Comparison of ENCODE assay signal across 18 cellular contexts in genomic region chr1:225711236-225711937, GRCh38. TPM values are rescaled to one million over a fixed set of nuclear protein-coding genes. Genes with fewer than 3 reads are reported as not detected.
DNase-seq lines count a peak whose midpoint lies in the region; ATAC-seq, FAIRE-seq and TF ChIP-seq lines count a peak whose summit lies in the region.
"Had no signal": no experiment of that assay in that cellular context is flagged by ENCODE, and none has a peak within 500 bp of the region (broad histone marks: within the 10 kb centered on the region; RNA-seq: fewer than 3 reads in every experiment).

No MANE protein-coding gene starts in this region.

- BruUV-seq in HepG2 (replicated peaks; lab: Mats Ljungman, UMichigan) = no TSS peak

- DNase-seq in HEK293T (ENCODE audit: extremely low spot score) (no peak), astrocyte (ENCODE audit: low read depth) (no peak), HepG2 (ENCODE audit: low spot score) (peak; percentile 75), lower leg skin (ENCODE audit: low spot score in 2 of 2) (no peak), SHP77 treated with DMSO at 0.1 percent for 48 hours (lab: John Stamatoyannopoulos, UW) (no peak)
- DNase-seq in stimulated activated CD4-positive, alpha-beta T cell treated with anti-CD3 and anti-CD28 coated beads, Interleukin-2, amount 100 ng/mL, for 24 hours = no peak
- DNase-seq: CD4-positive, alpha-beta T cell; DMS79; GDM1; NCI-H1930; NCI-H2171; NCI-H446 treated with DMSO at 0.1 percent for 48 hours; NCI-H774; SW 1271 had no signal

- WGBS in HepG2 (ENCODE audit: low lambda C conversion rate) = 8% methylated on average over 3 of the region's 4 CpGs
- WGBS in lower leg skin, 2 donors = 62 to 74% methylated on average over 4 of the region's 4 CpGs

- in situ Hi-C loops in HepG2 (cut with HindIII; ENCODE audit: extremely low pct_ligation_motif_present, low pct_unique_long_range_greater_than_20kb) = no loop called here

- TF ChIP-seq CTCF in astrocyte (IDR thresholded peaks at IDR 0.05; ENCODE audit: insufficient read depth, low read depth, low read length) (no peak), HepG2 (CRISPR knock-in tag; IDR thresholded peaks at IDR 0.05) (no peak), lower leg skin (IDR thresholded peaks at IDR 0.05) (no peak)

- H3K36me3 Mint-ChIP-seq in astrocyte (ENCODE audit: low read depth, unreplicated experiment) = peaks cover 3% of the 10 kb centered on the region

- peak overlapping the region in 3 of 11 experiments; percentile 1 to 74 (median 72); a peak in 6 of 22 replicates for H3K9ac ChIP-seq in BLaER1 treated with 17β-estradiol and CSF1 and Interleukin-3, amounts not matched to agents 10 nM and 100 nM
- H3K9ac ChIP-seq in astrocyte (ENCODE audit: low read length) (no peak overlapping the region), HepG2 (ENCODE audit: insufficient read depth, low read depth, low read length) (no peak overlapping the region)

- POLR2A ChIA-PET in HEK293T (lab: Yijun Ruan, JAX) (interaction anchor here (1.0 kb wide), 1 partner anchor 17 kb away, joined by 3 read pairs; no protein-coding TSS in a partner anchor), HepG2 (lab: Yijun Ruan, JAX) (interaction anchor here (1.2 to 1.9 kb wide), 3 partner anchors 11 to 57 kb away, joined by 6 to 9 read pairs (median 6); no protein-coding TSS in a partner anchor)

- H3K27ac Mint-ChIP-seq in astrocyte (ENCODE audit: unreplicated experiment) = peak overlapping the region; percentile 68
- H3K27ac Mint-ChIP-seq: CD4-positive, alpha-beta T cell had no signal

- H3K4me1 ChIP-seq in BLaER1 treated with 17β-estradiol and CSF1 and Interleukin-3, amounts not matched to agents 10 nM and 100 nM = peaks cover 0 to 62% (median 40%) of the 10 kb centered on the region in 10 experiments; a peak in 16 of 20 replicates
- H3K4me1 ChIP-seq in astrocyte (ENCODE audit: insufficient read depth, low read length) (peaks cover 2% of the 10 kb centered on the region), HepG2 (ENCODE audit: insufficient read depth, low read length) (peaks cover 30% of the 10 kb centered on the region)

- H3K27me3 ChIP-seq in BLaER1 treated with 17β-estradiol and CSF1 and Interleukin-3, amounts not matched to agents 10 nM and 100 nM = no peaks in the 10 kb centered on the region
- H3K27me3 ChIP-seq in astrocyte (ENCODE audit: insufficient read depth, low read length) (no peaks in the 10 kb centered on the region), HepG2 (ENCODE audit: control insufficient read depth in 1 of 2, insufficient read depth in 2 of 2, low read length in 2 of 2) (no peaks in the 10 kb centered on the region)
- H3K27me3 ChIP-seq: SJSA1 had no signal

- H3K36me3 ChIP-seq in BLaER1 treated with 17β-estradiol and CSF1 and Interleukin-3, amounts not matched to agents 10 nM and 100 nM = no peaks in the 10 kb centered on the region
- no peaks in the 10 kb centered on the region for H3K36me3 ChIP-seq in astrocyte (ENCODE audit: insufficient read depth, low read length)
- no peaks in the 10 kb centered on the region for H3K36me3 ChIP-seq in HepG2 (replicated peaks in 1 of 2; ENCODE audit: control insufficient read depth in 1 of 2, insufficient read depth in 2 of 2, low read length in 2 of 2)

- peaks cover 15% of the 10 kb centered on the region for H3K4me1 Mint-ChIP-seq in astrocyte (ENCODE audit: low read depth, unreplicated experiment)

- peaks cover 0 to 3% (median 0%) of the 10 kb centered on the region in 11 experiments; a peak in 1 of 22 replicates for H3K9me3 ChIP-seq in BLaER1 treated with 17β-estradiol and CSF1 and Interleukin-3, amounts not matched to agents 10 nM and 100 nM (replicated peaks in 1 of 11)
- H3K9me3 ChIP-seq in astrocyte (ENCODE audit: insufficient read depth, low read depth, low read length) (no peaks in the 10 kb centered on the region), HepG2 (ENCODE audit: low read length) (no peaks in the 10 kb centered on the region)
- H3K9me3 ChIP-seq: SJSA1 had no signal

- peak; percentile 93 for ATAC-seq in HepG2
- no peak for ATAC-seq in GM19452 (IDR thresholded peaks at IDR 0.05; ENCODE audit: unreplicated experiment)

- no peak overlapping the region for H3K4me3 Mint-ChIP-seq in astrocyte (ENCODE audit: unreplicated experiment)
- H3K4me3 Mint-ChIP-seq: CD4-positive, alpha-beta T cell had no signal

- H3K4me3 ChIP-seq in BLaER1 treated with 17β-estradiol and CSF1 and Interleukin-3, amounts not matched to agents 10 nM and 100 nM = no peak overlapping the region
- H3K4me3 ChIP-seq in astrocyte (ENCODE audit: insufficient read depth, low read depth, low read length) (no peak overlapping the region), HepG2 (replicated peaks in 1 of 3; ENCODE audit: insufficient read depth in 1 of 3, low read depth in 2 of 3, low read length in 3 of 3) (peak overlapping the region in 1 of 3 experiments; percentile 44; a peak in 1 of 6 replicates), lower leg skin (ENCODE audit: low read depth, poor library complexity, severe bottlenecking) (no peak overlapping the region)
- H3K4me3 ChIP-seq: SJSA1 had no signal

- CTCF ChIA-PET in HEK293T (lab: Yijun Ruan, JAX) = interaction anchor here (0.6 to 1.8 kb wide), 3 partner anchors 9 to 237 kb away, joined by 3 to 5 read pairs (median 4); no protein-coding TSS in a partner anchor
- CTCF ChIA-PET in HepG2 (lab: Yijun Ruan, JAX; ENCODE audit: low intra/inter-chr PET ratio, low total read pairs) = no interaction called here

- H3K4me2 ChIP-seq in BLaER1 treated with 17β-estradiol and CSF1 and Interleukin-3, amounts not matched to agents 10 nM and 100 nM = peak overlapping the region in 9 of 11 experiments; percentile 23 to 86 (median 74); a peak in 17 of 22 replicates
- H3K4me2 ChIP-seq in astrocyte (ENCODE audit: low read length) (no peak overlapping the region), HepG2 (ENCODE audit: low read depth, low read length) (peak overlapping the region; percentile 28; the same call in 1 of the 2 replicates)

- no peak for TF ChIP-seq POLR2A in HepG2 (IDR thresholded peaks at IDR 0.05; ENCODE audit: insufficient read depth in 1 of 2, low read depth in 2 of 2, low read length in 2 of 2)
- TF ChIP-seq POLR2A in lower leg skin (IDR thresholded peaks at IDR 0.05) = no peak

- H3K79me2 ChIP-seq in astrocyte (ENCODE audit: insufficient read depth, low read length) (no peaks in the 10 kb centered on the region), HepG2 (ENCODE audit: insufficient read depth, low read length) (no peaks in the 10 kb centered on the region)

- H2AFZ ChIP-seq in astrocyte (ENCODE audit: low read depth, low read length) (no peak overlapping the region), HepG2 (ENCODE audit: low read length) (no peak overlapping the region)

- FAIRE-seq in astrocyte (lab: Jason Lieb, UNC) (no peak), HepG2 (lab: Jason Lieb, UNC) (peak; percentile 55)
- FAIRE-seq: A204.1 had no signal

- H4K20me1 ChIP-seq in BLaER1 treated with 17β-estradiol and CSF1 and Interleukin-3, amounts not matched to agents 10 nM and 100 nM = no peaks in the 10 kb centered on the region
- H4K20me1 ChIP-seq in astrocyte (ENCODE audit: insufficient read depth, low read length) (no peaks in the 10 kb centered on the region), HepG2 (ENCODE audit: insufficient read depth, low read length) (no peaks in the 10 kb centered on the region)

- H3K9me3 Mint-ChIP-seq in astrocyte (ENCODE audit: unreplicated experiment) = no peaks in the 10 kb centered on the region
- H3K9me3 Mint-ChIP-seq: CD4-positive, alpha-beta T cell had no signal

- no peak; a peak in 1 of 4 replicates for TF ChIP-seq EP300 in HepG2 (IDR thresholded peaks at IDR 0.05; ENCODE audit: low read depth in 2 of 2, low read length in 2 of 2)
- TF ChIP-seq EP300 in HepG2 (CRISPR knock-in tag; IDR thresholded peaks at IDR 0.05; ENCODE audit: borderline replicate concordance) = no peak

- no peak for TF ChIP-seq RAD21 in HepG2 (CRISPR knock-in tag; IDR thresholded peaks at IDR 0.05)

- H3K27me3 Mint-ChIP-seq in astrocyte (ENCODE audit: low read depth, unreplicated experiment) = peaks cover 1% of the 10 kb centered on the region
- H3K27me3 Mint-ChIP-seq: CD4-positive, alpha-beta T cell had no signal

- H3K27ac ChIP-seq in BLaER1 treated with 17β-estradiol and CSF1 and Interleukin-3, amounts not matched to agents 10 nM and 100 nM = peak overlapping the region in 8 of 11 experiments; percentile 65 to 88 (median 77); a peak in 15 of 22 replicates
- no peak overlapping the region for H3K27ac ChIP-seq in astrocyte (ENCODE audit: low read depth, low read length)
- peak overlapping the region; percentile 16 for H3K27ac ChIP-seq in HepG2 (ENCODE audit: extremely low read length, insufficient read depth, low read length)
- H3K27ac ChIP-seq: SJSA1 had no signal

- intact Hi-C loops in HepG2 (cut with micrococcal nuclease; ENCODE audit: unreplicated experiment) = no loop called here
- intact Hi-C loops in lower leg skin (cut with DNase I; ENCODE audit: low total_unique reads) = no loop called here

TF ChIP-seq in HEK293T, 16 proteins besides CTCF, POLR2A, EP300 and RAD21 (continues in another document):
- TF ChIP-seq ZNF384 (IDR thresholded peaks at IDR 0.05) = 0 out of 2 replicates have a peak, but pooled peaks have one; percentile 42

TF ChIP-seq in HepG2, 621 proteins besides CTCF, POLR2A, EP300 and RAD21 (continues in another document):
- TF ChIP-seq RFX1 (IDR thresholded peaks at IDR 0.05) = no peak

RNA-seq across cellular contexts. Expression of gene ENAH, which starts 58.5 kb away (rescaled TPM):
- total RNA-seq in astrocyte = 749 and 829 TPM in 2 replicates
- total RNA-seq in HepG2 (2016; rRNA removed; fragmentation: Illumina TruSeq; extraction: Trizol) = 58.3 and 60.2 TPM in 2 replicates
- 12.4 and 12.9 TPM in 2 replicates for total RNA-seq in HepG2 (2016; cell fraction: cytosol; rRNA removed; fragmentation: Illumina TruSeq; extraction: Trizol; ENCODE audit: low read depth)
- total RNA-seq in HepG2 (2016; cell fraction: insoluble cytoplasmic fraction; rRNA removed; fragmentation: Illumina TruSeq; extraction: Trizol) = 52.4 and 56.6 TPM in 2 replicates
- total RNA-seq in HepG2 (2016; cell fraction: membrane; rRNA removed; fragmentation: Illumina TruSeq; extraction: Trizol) = 39.4 and 43.3 TPM in 2 replicates
- total RNA-seq in HepG2 (2016; cell fraction: nucleus; rRNA removed; fragmentation: Illumina TruSeq; extraction: Trizol) = 34.5 and 40.2 TPM in 2 replicates
- polyA plus RNA-seq in HepG2 (2011; rRNA removed) = 21.9 and 22.1 TPM in 2 replicates
- polyA plus RNA-seq in HepG2 (2011; cell fraction: cytosol; rRNA removed) = 8.7 and 16.5 TPM in 2 replicates
- polyA plus RNA-seq in HepG2 (2011; cell fraction: nucleus; rRNA removed) = 15.6 and 18.2 TPM in 2 replicates
- polyA plus RNA-seq in HepG2 (2012) = 33.3 and 35.6 TPM in 2 replicates
- 5.6 and 6.6 TPM in 2 replicates for polyA plus RNA-seq in HepG2 (2016; cell fraction: cytosol; fragmentation: Illumina TruSeq; extraction: Trizol; ENCODE audit: low read depth)
- 56.7 and 61.8 TPM in 2 replicates for polyA plus RNA-seq in HepG2 (2016; cell fraction: insoluble cytoplasmic fraction; fragmentation: Illumina TruSeq; extraction: Trizol; ENCODE audit: low read depth)
- polyA plus RNA-seq in HepG2 (2016; cell fraction: membrane; fragmentation: Illumina TruSeq; extraction: Trizol; ENCODE audit: low read depth) = 22.3 and 23.2 TPM in 2 replicates
- 42.6 and 45.8 TPM in 2 replicates for polyA plus RNA-seq in HepG2 (2016; cell fraction: nucleus; fragmentation: Illumina TruSeq; extraction: Trizol; ENCODE audit: insufficient read depth, low read depth)
- polyA minus RNA-seq in HepG2 (2011; rRNA and poly(A)+ RNA removed; ENCODE audit: low replicate concordance) = 28.4 and 36.9 TPM in 2 replicates
- 31.7 and 36.5 TPM in 2 replicates for polyA minus RNA-seq in HepG2 (2011; cell fraction: cytosol; rRNA and poly(A)+ RNA removed)
- 39.4 and 49.1 TPM in 2 replicates for polyA minus RNA-seq in HepG2 (2011; cell fraction: nucleus; rRNA and poly(A)+ RNA removed)
- 10 to 100 TPM; 32.5 to 37.4 (median 35.2) TPM for total RNA-seq in lower leg skin
- total RNA-seq: CD4-positive, alpha-beta T cell had no signal

Comparison
In these comparisons a context has a peak if more than half of its experiments do, and no peak if none do; other contexts are left out.
1. RNA of gene ENAH, which starts 58.5 kb away (total RNA-seq): 749 to 829 TPM in astrocyte; 12.4 to 60.2 TPM in HepG2 and 32.5 to 37.4 TPM in lower leg skin; every median in the first group is over 10 times any median in the second.